In genomic region chr13:27151798-27152599, GRCh38 we compare ENCODE assay signal across 16 cellular contexts. TPM values are rescaled to one million over a fixed set of nuclear protein-coding genes. Genes with fewer than 3 reads are reported as not detected.
DNase-seq lines count a peak whose midpoint lies in the region; ATAC-seq and TF ChIP-seq lines count a peak whose summit lies in the region.
"Had no signal": no experiment of that assay in that cellular context is flagged by ENCODE, and none has a peak within 500 bp of the region (broad histone marks: within the 10 kb centered on the region; RNA-seq: fewer than 3 reads in every experiment).

No MANE protein-coding gene starts in this region.

- TF ChIP-seq CTCF in CD8-positive, alpha-beta T cell (IDR thresholded peaks at IDR 0.05) = no peak

- H3K36me3 ChIP-seq in CD8-positive, alpha-beta T cell (ENCODE audit: insufficient read depth, low read length) = no peaks in the 10 kb centered on the region
- H3K36me3 ChIP-seq: adrenal gland, heart left ventricle had no signal

- intact Hi-C loops in activated T-helper 2 cell treated with anti-CD3 and anti-CD28 coated beads, Interferon-gamma antibody, Interleukin-2, Interleukin-4, amounts not matched to agents 10 μg/mL and 5 μg/mL and 100 μg/mL, durations not matched to agents 14 hours and 24 hours and 36 hours (cut with micrococcal nuclease) = no loop called here
- intact Hi-C loops in CD8-positive, alpha-beta T cell (cut with DNase I, micrococcal nuclease) = loop anchor here in 1 of 2 experiments (5.0 kb wide), 1 partner anchor 80 kb away; no protein-coding TSS in a partner anchor

- ATAC-seq in GM18502 (IDR thresholded peaks at IDR 0.05; ENCODE audit: poor library complexity, unreplicated experiment) (peak; percentile 44), GM21619 (IDR thresholded peaks at IDR 0.05; ENCODE audit: unreplicated experiment) (peak; percentile 32), memory B cell (ENCODE audit: low read depth) (no peak)
- no peak for ATAC-seq in CD8-positive, alpha-beta T cell
- ATAC-seq: heart left ventricle had no signal

- no peak overlapping the region for H3K4me3 Mint-ChIP-seq in activated T-helper 2 cell treated with anti-CD3 and anti-CD28 coated beads, Interferon-gamma antibody, Interleukin-2, Interleukin-4, amounts not matched to agents 10 μg/mL and 5 μg/mL and 100 μg/mL, durations not matched to agents 14 hours and 24 hours and 36 hours (ENCODE audit: low read depth)
- H3K4me3 Mint-ChIP-seq in memory B cell = peak overlapping the region; percentile 22
- H3K4me3 Mint-ChIP-seq in CD8-positive, alpha-beta T cell = no peak overlapping the region

- no peak for DNase-seq in activated T-helper 2 cell treated with anti-CD3 and anti-CD28 coated beads, Interferon-gamma antibody, Interleukin-2, Interleukin-4, amounts not matched to agents 10 μg/mL and 5 μg/mL and 100 μg/mL, durations not matched to agents 14 hours and 24 hours and 36 hours (ENCODE audit: low spot score)
- DNase-seq in memory B cell (ENCODE audit: low spot score in 2 of 2) (no peak), NCI-H1930 (lab: John Stamatoyannopoulos, UW) (no peak), middle frontal gyrus (ENCODE audit: extremely low spot score, low spot score) (no peak)
- DNase-seq in CD8-positive, alpha-beta T cell = no peak
- DNase-seq: activated CD4-positive, alpha-beta T cell treated with anti-CD3 and anti-CD28 coated beads for 1 hour; adrenal gland; Calu3; effector CD8-positive, alpha-beta T cell; heart left ventricle; NCI-H1092 treated with DMSO at 0.1 percent for 48 hours; stimulated activated naive CD4-positive, alpha-beta T cell treated with Interleukin-2 at 50 U/mL for 16 hours had no signal

- H3K4me3 ChIP-seq in CD8-positive, alpha-beta T cell (ENCODE audit: low read depth, low read length) = no peak overlapping the region
- H3K4me3 ChIP-seq: adrenal gland, heart left ventricle, lung had no signal

- no peaks in the 10 kb centered on the region for H3K27me3 ChIP-seq in CD8-positive, alpha-beta T cell (ENCODE audit: insufficient read depth, low read length)
- H3K27me3 ChIP-seq: adrenal gland, heart left ventricle had no signal

- H3K27ac ChIP-seq in CD8-positive, alpha-beta T cell (ENCODE audit: low read depth, low read length) = no peak overlapping the region
- H3K27ac ChIP-seq: adrenal gland, heart left ventricle, parathyroid adenoma had no signal

- peak overlapping the region; percentile 7 for H3K27ac Mint-ChIP-seq in activated T-helper 2 cell treated with anti-CD3 and anti-CD28 coated beads, Interferon-gamma antibody, Interleukin-2, Interleukin-4, amounts not matched to agents 10 μg/mL and 5 μg/mL and 100 μg/mL, durations not matched to agents 14 hours and 24 hours and 36 hours
- H3K27ac Mint-ChIP-seq in memory B cell = peak overlapping the region; percentile 55
- H3K27ac Mint-ChIP-seq in CD8-positive, alpha-beta T cell = no peak overlapping the region

- H3K9me3 Mint-ChIP-seq in activated T-helper 2 cell treated with anti-CD3 and anti-CD28 coated beads, Interferon-gamma antibody, Interleukin-2, Interleukin-4, amounts not matched to agents 10 μg/mL and 5 μg/mL and 100 μg/mL, durations not matched to agents 14 hours and 24 hours and 36 hours = peaks cover 10% of the 10 kb centered on the region
- H3K9me3 Mint-ChIP-seq in memory B cell = no peaks in the 10 kb centered on the region
- H3K9me3 Mint-ChIP-seq in CD8-positive, alpha-beta T cell = no peaks in the 10 kb centered on the region

- H3K27me3 Mint-ChIP-seq in activated T-helper 2 cell treated with anti-CD3 and anti-CD28 coated beads, Interferon-gamma antibody, Interleukin-2, Interleukin-4, amounts not matched to agents 10 μg/mL and 5 μg/mL and 100 μg/mL, durations not matched to agents 14 hours and 24 hours and 36 hours (ENCODE audit: low read depth) = no peaks in the 10 kb centered on the region
- H3K27me3 Mint-ChIP-seq in memory B cell = no peaks in the 10 kb centered on the region
- H3K27me3 Mint-ChIP-seq in CD8-positive, alpha-beta T cell (ENCODE audit: low read depth) = no peaks in the 10 kb centered on the region

- POLR2A ChIA-PET in CD8-positive, alpha-beta T cell (lab: Charles Lee) = no interaction called here

- H3K36me3 Mint-ChIP-seq in activated T-helper 2 cell treated with anti-CD3 and anti-CD28 coated beads, Interferon-gamma antibody, Interleukin-2, Interleukin-4, amounts not matched to agents 10 μg/mL and 5 μg/mL and 100 μg/mL, durations not matched to agents 14 hours and 24 hours and 36 hours (ENCODE audit: low read depth) = peaks cover 20% of the 10 kb centered on the region
- peaks cover 15% of the 10 kb centered on the region for H3K36me3 Mint-ChIP-seq in memory B cell
- H3K36me3 Mint-ChIP-seq in CD8-positive, alpha-beta T cell = peaks cover 5% of the 10 kb centered on the region

- peaks cover 21% of the 10 kb centered on the region for H3K4me1 ChIP-seq in CD8-positive, alpha-beta T cell (ENCODE audit: insufficient read depth, low read length)
- H3K4me1 ChIP-seq: parathyroid adenoma had no signal

- no peaks in the 10 kb centered on the region for H3K9me3 ChIP-seq in CD8-positive, alpha-beta T cell (ENCODE audit: low read length)

- CTCF ChIA-PET in CD8-positive, alpha-beta T cell (lab: Charles Lee) = no interaction called here

- peaks cover 40% of the 10 kb centered on the region for H3K4me1 Mint-ChIP-seq in activated T-helper 2 cell treated with anti-CD3 and anti-CD28 coated beads, Interferon-gamma antibody, Interleukin-2, Interleukin-4, amounts not matched to agents 10 μg/mL and 5 μg/mL and 100 μg/mL, durations not matched to agents 14 hours and 24 hours and 36 hours (ENCODE audit: low read depth)
- peaks cover 49% of the 10 kb centered on the region for H3K4me1 Mint-ChIP-seq in memory B cell
- peaks cover 63% of the 10 kb centered on the region for H3K4me1 Mint-ChIP-seq in CD8-positive, alpha-beta T cell (ENCODE audit: low read depth)

RNA-seq across cellular contexts. Expression of gene USP12, which starts 19.6 kb away (rescaled TPM):
- 40.8 and 45.1 TPM in 2 replicates for total RNA-seq in activated T-helper 2 cell treated with anti-CD3 and anti-CD28 coated beads, Interferon-gamma antibody, Interleukin-2, Interleukin-4, amounts not matched to agents 10 μg/mL and 5 μg/mL and 100 μg/mL, durations not matched to agents 14 hours and 24 hours and 36 hours
- 10 to 100 TPM; 80.3 to 85.1 TPM for total RNA-seq in CD8-positive, alpha-beta T cell

Comparison
In these comparisons a context has a peak if more than half of its experiments do, and no peak if none do; other contexts are left out.
1. ATAC-seq: peak in GM18502 (single experiment) and GM21619 (single experiment); none in memory B cell (single experiment) and CD8-positive, alpha-beta T cell (single experiment).